ENCODE assay signal across 1 cellular context in the genomic region with DNA sequence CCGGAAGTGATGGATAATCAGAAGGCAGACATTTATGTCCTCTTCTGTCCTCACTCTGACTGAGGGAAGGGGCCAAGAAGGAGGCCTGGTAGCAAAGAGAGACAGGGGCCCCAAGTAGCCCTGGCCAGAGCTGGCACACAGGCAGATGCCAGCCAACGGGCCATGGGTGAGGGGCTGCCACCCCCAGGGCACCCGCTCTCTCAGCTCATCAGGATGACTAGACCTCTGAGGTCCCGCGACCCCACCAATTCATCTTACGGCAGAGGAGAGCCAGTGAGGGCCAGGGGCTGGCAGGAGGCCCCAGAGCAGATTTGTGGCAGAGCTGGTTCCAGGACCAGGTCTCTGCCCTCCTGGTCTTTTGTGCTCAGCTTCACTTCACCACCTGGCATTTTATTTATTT.
TF ChIP-seq lines count a peak whose summit lies in the region.

No MANE protein-coding gene starts in this region.

TF ChIP-seq in HepG2, 621 proteins besides CTCF, POLR2A, EP300 and RAD21:
- TF ChIP-seq GATAD2A (CRISPR knock-in tag; IDR thresholded peaks at IDR 0.05): no peak
- peak; percentile 34 for TF ChIP-seq PCBP2 (optimal IDR thresholded peaks at IDR 0.05; ENCODE audit: low read depth, low read length, poor library complexity, severe bottlenecking)
- 0 out of 2 replicates have a peak, but pooled peaks have one; percentile 22 for TF ChIP-seq AKAP8 (CRISPR knock-in tag; IDR thresholded peaks at IDR 0.05)
- peak; percentile 48 for TF ChIP-seq AGO2 (optimal IDR thresholded peaks at IDR 0.05; ENCODE audit: low read depth, low read length)
- peak; percentile 18; the same call in 1 of the 2 replicates for TF ChIP-seq POLR2G (IDR thresholded peaks at IDR 0.05; ENCODE audit: low read depth, low read length)
